Comparison of ENCODE assay signal across 8 cellular contexts in genomic region chr10:43409385-43410109, GRCh38. TPM values are rescaled to one million over a fixed set of nuclear protein-coding genes. Genes with fewer than 3 reads are reported as not detected.
DNase-seq lines count a peak whose midpoint lies in the region; ATAC-seq and TF ChIP-seq lines count a peak whose summit lies in the region.

No MANE protein-coding gene starts in this region.

- no peaks in the 10 kb centered on the region for H3K9me3 ChIP-seq in SK-N-SH
- no peaks in the 10 kb centered on the region for H3K9me3 ChIP-seq in ascending aorta

- peak overlapping the region; percentile 86 for H3K9ac ChIP-seq in SK-N-SH

- POLR2A ChIA-PET in SK-N-SH (lab: Yijun Ruan, JAX) = interaction anchor here (0.6 to 1.7 kb wide), 4 partner anchors 10 to 237 kb away, joined by 4 to 12 read pairs (median 8); partner anchors contain the start of gene ZNF487

- peaks cover 0 to 2% of the 10 kb centered on the region in 2 experiments for H3K36me3 ChIP-seq in SK-N-SH (replicated peaks in 1 of 2; ENCODE audit: control insufficient read depth in 1 of 2, insufficient read depth in 2 of 2, low read length in 1 of 2)
- no peaks in the 10 kb centered on the region for H3K36me3 ChIP-seq in ascending aorta

- no peak for ATAC-seq in HG03565 (IDR thresholded peaks at IDR 0.05; ENCODE audit: unreplicated experiment)

- H3K4me1 ChIP-seq in SK-N-SH (ENCODE audit: control insufficient read depth in 1 of 2, insufficient read depth in 2 of 2, low read depth in 1 of 2, low read length in 1 of 2) (peaks cover 8 to 11% of the 10 kb centered on the region in 2 experiments; a peak in 2 of 4 replicates), ascending aorta (peaks cover 6 to 29% of the 10 kb centered on the region in 2 donors)

- intact Hi-C loops in ascending aorta (cut with DNase I) = loop anchor here (1.0 to 5.0 kb wide), 3 partner anchors 11 to 1158 kb away; partner anchors contain the start of gene CSGALNACT2

- CTCF ChIA-PET in SK-N-SH (lab: Yijun Ruan, JAX) = interaction anchor here (1.7 kb wide), 1 partner anchor 11 kb away, joined by 4 read pairs; no protein-coding TSS in a partner anchor

- TF ChIP-seq RAD21 in SK-N-SH (IDR thresholded peaks at IDR 0.05; ENCODE audit: low read length) = no peak

- peaks cover 18% of the 10 kb centered on the region for H3F3A ChIP-seq in SK-N-SH (replicated peaks; ENCODE audit: insufficient read depth)

- TF ChIP-seq EP300 in SK-N-SH (IDR thresholded peaks at IDR 0.05; ENCODE audit: borderline replicate concordance in 1 of 2, low read depth in 1 of 2, low read length in 1 of 2) = no peak

- H3K79me2 ChIP-seq in SK-N-SH (ENCODE audit: insufficient read depth) = peaks cover 44% of the 10 kb centered on the region

- peak overlapping the region; percentile 67 to 86 for H3K4me3 ChIP-seq in SK-N-SH (ENCODE audit: low read depth in 2 of 2, low read length in 1 of 2)
- peak overlapping the region; percentile 81 to 85 for H3K4me3 ChIP-seq in ascending aorta

- H3K27me3 ChIP-seq in SK-N-SH (ENCODE audit: insufficient read depth) (no peaks in the 10 kb centered on the region), ascending aorta (no peaks in the 10 kb centered on the region)

- H3K4me2 ChIP-seq in SK-N-SH = peak overlapping the region; percentile 88

- peaks cover 32% of the 10 kb centered on the region for H4K20me1 ChIP-seq in SK-N-SH (ENCODE audit: insufficient read depth)

- no peaks in the 10 kb centered on the region for H3K9me2 ChIP-seq in SK-N-SH

- H3K27ac ChIP-seq in SK-N-SH (ENCODE audit: low read depth in 2 of 2, low read length in 1 of 2) (peak overlapping the region; percentile 81 to 97), ascending aorta (peak overlapping the region; percentile 100)

- DNase-seq in DMS153 treated with DMSO at 0.1 percent for 48 hours (lab: John Stamatoyannopoulos, UW; ENCODE audit: unreplicated experiment) (peak; percentile 32), DMS153 (lab: John Stamatoyannopoulos, UW) (no peak), SK-N-SH (peak; percentile 46), ascending aorta (ENCODE audit: low spot score in 2 of 2) (no peak), kidney tubule cell (ENCODE audit: low spot score) (peak; percentile 31), putamen (ENCODE audit: low spot score) (no peak)
- peak; percentile 59 for DNase-seq in stimulated activated CD4-positive, alpha-beta T cell treated with anti-CD3 and anti-CD28 coated beads, Interleukin-2, amount 100 ng/mL, for 4 hours (ENCODE audit: low read depth)

- peak overlapping the region; percentile 98 for H2AFZ ChIP-seq in SK-N-SH (ENCODE audit: low read depth)

- 6% methylated on average over 46 of the region's 46 CpGs for WGBS in SK-N-SH (ENCODE audit: low lambda C conversion rate)

- TF ChIP-seq CTCF in SK-N-SH (IDR thresholded peaks at IDR 0.05) (no peak), ascending aorta (IDR thresholded peaks at IDR 0.05) (peak in 1 of 3 experiments; percentile 10)

TF ChIP-seq in SK-N-SH, 30 proteins besides CTCF, POLR2A, EP300 and RAD21:
- TF ChIP-seq TCF12 (IDR thresholded peaks at IDR 0.05) = no peak
- 0 out of 2 replicates have a peak, but pooled peaks have one; percentile 36 for TF ChIP-seq RFX5 (IDR thresholded peaks at IDR 0.05; ENCODE audit: low read length)
- peak; percentile 11; the same call in 1 of the 2 replicates for TF ChIP-seq MXI1 (IDR thresholded peaks at IDR 0.05; ENCODE audit: low read depth, low read length)

RNA-seq across cellular contexts. Expression of gene HNRNPF, which starts 0.6 kb away (rescaled TPM):
- polyA plus RNA-seq in SK-N-SH (2012; rRNA removed) = 195 and 217 TPM in 2 replicates
- 185 and 227 TPM in 2 replicates for polyA plus RNA-seq in SK-N-SH (2012; cell fraction: cytosol; rRNA removed)
- 101 and 146 TPM in 2 replicates for polyA plus RNA-seq in SK-N-SH (2012; cell fraction: nucleus; rRNA removed)
- total RNA-seq in ascending aorta = 101 TPM

RNA-seq across cellular contexts. Expression of gene ZNF487, which starts 27.4 kb away (rescaled TPM):
- polyA plus RNA-seq in SK-N-SH (2012; rRNA removed) = 2.7 and 5.7 TPM in 2 replicates
- 4.2 and 4.3 TPM in 2 replicates for polyA plus RNA-seq in SK-N-SH (2012; cell fraction: cytosol; rRNA removed)
- polyA plus RNA-seq in SK-N-SH (2012; cell fraction: nucleus; rRNA removed) = 5.0 and 6.6 TPM in 2 replicates
- total RNA-seq in ascending aorta = 3.9 TPM

RNA-seq across cellular contexts. Expression of gene FXYD4, which starts 38.1 kb away (rescaled TPM):
- not detected in 2 replicates for polyA plus RNA-seq in SK-N-SH (2012; rRNA removed)
- polyA plus RNA-seq in SK-N-SH (2012; cell fraction: cytosol; rRNA removed) = not detected in 2 replicates
- not detected in 2 replicates for polyA plus RNA-seq in SK-N-SH (2012; cell fraction: nucleus; rRNA removed)
- not detected for total RNA-seq in ascending aorta

Comparison
In these comparisons a context has a peak if more than half of its experiments do, and no peak if none do; other contexts are left out.
1. DNase-seq: peak in DMS153 treated with DMSO at 0.1 percent for 48 hours (single experiment), SK-N-SH (single experiment), kidney tubule cell (single experiment) and stimulated activated CD4-positive, alpha-beta T cell treated with anti-CD3 and anti-CD28 coated beads, Interleukin-2, amount 100 ng/mL, for 4 hours (single experiment); none in DMS153 (single experiment), ascending aorta (0 of 2) and putamen (single experiment).